ENCODE assay signal across 1 cellular context in the genomic region with DNA sequence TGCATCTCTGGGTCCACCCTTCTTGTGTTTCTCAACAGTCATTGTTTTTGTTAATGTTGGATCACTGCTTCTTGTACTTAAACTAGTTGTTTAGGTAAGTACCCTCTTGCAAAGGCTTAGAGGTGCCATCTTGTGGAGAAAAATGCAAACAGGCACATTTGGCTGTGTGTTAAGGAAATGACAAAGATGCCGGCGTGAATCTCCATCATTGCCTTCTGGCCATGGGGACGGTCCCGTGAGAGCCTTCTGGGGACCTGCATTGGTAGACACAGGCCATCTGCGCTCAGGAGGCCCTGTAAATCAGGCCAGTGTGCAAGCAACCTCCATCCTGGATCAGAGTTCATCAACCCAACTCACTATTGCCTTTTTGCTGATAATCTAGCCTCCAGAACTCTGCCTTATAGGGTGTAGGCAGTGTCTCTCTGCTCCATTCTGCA.
TF ChIP-seq lines count a peak whose summit lies in the region.

No MANE protein-coding gene starts in this region.

TF ChIP-seq in HepG2, 621 proteins besides CTCF, POLR2A, EP300 and RAD21 (continued from another document and continues in another):
- TF ChIP-seq, protein P1, sequence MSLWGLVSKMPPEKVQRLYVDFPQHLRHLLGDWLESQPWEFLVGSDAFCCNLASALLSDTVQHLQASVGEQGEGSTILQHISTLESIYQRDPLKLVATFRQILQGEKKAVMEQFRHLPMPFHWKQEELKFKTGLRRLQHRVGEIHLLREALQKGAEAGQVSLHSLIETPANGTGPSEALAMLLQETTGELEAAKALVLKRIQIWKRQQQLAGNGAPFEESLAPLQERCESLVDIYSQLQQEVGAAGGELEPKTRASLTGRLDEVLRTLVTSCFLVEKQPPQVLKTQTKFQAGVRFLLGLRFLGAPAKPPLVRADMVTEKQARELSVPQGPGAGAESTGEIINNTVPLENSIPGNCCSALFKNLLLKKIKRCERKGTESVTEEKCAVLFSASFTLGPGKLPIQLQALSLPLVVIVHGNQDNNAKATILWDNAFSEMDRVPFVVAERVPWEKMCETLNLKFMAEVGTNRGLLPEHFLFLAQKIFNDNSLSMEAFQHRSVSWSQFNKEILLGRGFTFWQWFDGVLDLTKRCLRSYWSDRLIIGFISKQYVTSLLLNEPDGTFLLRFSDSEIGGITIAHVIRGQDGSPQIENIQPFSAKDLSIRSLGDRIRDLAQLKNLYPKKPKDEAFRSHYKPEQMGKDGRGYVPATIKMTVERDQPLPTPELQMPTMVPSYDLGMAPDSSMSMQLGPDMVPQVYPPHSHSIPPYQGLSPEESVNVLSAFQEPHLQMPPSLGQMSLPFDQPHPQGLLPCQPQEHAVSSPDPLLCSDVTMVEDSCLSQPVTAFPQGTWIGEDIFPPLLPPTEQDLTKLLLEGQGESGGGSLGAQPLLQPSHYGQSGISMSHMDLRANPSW (CRISPR knock-in tag; IDR thresholded peaks at IDR 0.05; ENCODE audit: borderline replicate concordance): no peak
- TF ChIP-seq BCL6 (CRISPR knock-in tag; IDR thresholded peaks at IDR 0.05) (0 out of 2 replicates have a peak, but pooled peaks have one; percentile 8), ASH2L (IDR thresholded peaks at IDR 0.05; ENCODE audit: insufficient read length, low read depth, low read length) (no peak), ETS1 (CRISPR knock-in tag; IDR thresholded peaks at IDR 0.05) (no peak), ZNF713 (CRISPR knock-in tag; IDR thresholded peaks at IDR 0.05) (no peak), ZSCAN29 (CRISPR knock-in tag; conservative IDR thresholded peaks at IDR 0.05) (no peak), PRDM10 (CRISPR knock-in tag; IDR thresholded peaks at IDR 0.05; ENCODE audit: low read depth) (no peak), GABPB1 (CRISPR knock-in tag; IDR thresholded peaks at IDR 0.05) (no peak), ZNF776 (CRISPR knock-in tag; IDR thresholded peaks at IDR 0.05) (no peak), ELF3 (CRISPR knock-in tag; IDR thresholded peaks at IDR 0.05) (0 out of 2 replicates have a peak, but pooled peaks have one; percentile 22), ZFP36L1 (CRISPR knock-in tag; IDR thresholded peaks at IDR 0.05) (no peak), ZNF430 (CRISPR knock-in tag; IDR thresholded peaks at IDR 0.05) (0 out of 2 replicates have a peak, but pooled peaks have one; percentile 34), ZNF652 (CRISPR knock-in tag; IDR thresholded peaks at IDR 0.05; ENCODE audit: borderline replicate concordance, low read depth) (0 out of 2 replicates have a peak, but pooled peaks have one; percentile 18), ZNF850 (CRISPR knock-in tag; conservative IDR thresholded peaks at IDR 0.05) (no peak), GATAD2A (CRISPR knock-in tag; IDR thresholded peaks at IDR 0.05) (no peak), SP140L (CRISPR knock-in tag; IDR thresholded peaks at IDR 0.05; ENCODE audit: borderline replicate concordance) (no peak), FOXA1 (IDR thresholded peaks at IDR 0.05) (no peak), FOXA1 (CRISPR knock-in tag; IDR thresholded peaks at IDR 0.05) (no peak), ZNF839 (CRISPR knock-in tag; IDR thresholded peaks at IDR 0.05; ENCODE audit: borderline replicate concordance) (no peak), TERF1 (CRISPR knock-in tag; IDR thresholded peaks at IDR 0.05) (no peak)
- TF ChIP-seq, protein P2, sequence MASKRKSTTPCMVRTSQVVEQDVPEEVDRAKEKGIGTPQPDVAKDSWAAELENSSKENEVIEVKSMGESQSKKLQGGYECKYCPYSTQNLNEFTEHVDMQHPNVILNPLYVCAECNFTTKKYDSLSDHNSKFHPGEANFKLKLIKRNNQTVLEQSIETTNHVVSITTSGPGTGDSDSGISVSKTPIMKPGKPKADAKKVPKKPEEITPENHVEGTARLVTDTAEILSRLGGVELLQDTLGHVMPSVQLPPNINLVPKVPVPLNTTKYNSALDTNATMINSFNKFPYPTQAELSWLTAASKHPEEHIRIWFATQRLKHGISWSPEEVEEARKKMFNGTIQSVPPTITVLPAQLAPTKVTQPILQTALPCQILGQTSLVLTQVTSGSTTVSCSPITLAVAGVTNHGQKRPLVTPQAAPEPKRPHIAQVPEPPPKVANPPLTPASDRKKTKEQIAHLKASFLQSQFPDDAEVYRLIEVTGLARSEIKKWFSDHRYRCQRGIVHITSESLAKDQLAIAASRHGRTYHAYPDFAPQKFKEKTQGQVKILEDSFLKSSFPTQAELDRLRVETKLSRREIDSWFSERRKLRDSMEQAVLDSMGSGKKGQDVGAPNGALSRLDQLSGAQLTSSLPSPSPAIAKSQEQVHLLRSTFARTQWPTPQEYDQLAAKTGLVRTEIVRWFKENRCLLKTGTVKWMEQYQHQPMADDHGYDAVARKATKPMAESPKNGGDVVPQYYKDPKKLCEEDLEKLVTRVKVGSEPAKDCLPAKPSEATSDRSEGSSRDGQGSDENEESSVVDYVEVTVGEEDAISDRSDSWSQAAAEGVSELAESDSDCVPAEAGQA (IDR thresholded peaks at IDR 0.05; ENCODE audit: low read depth): no peak
- TF ChIP-seq, protein P2 (CRISPR knock-in tag; IDR thresholded peaks at IDR 0.05; ENCODE audit: borderline replicate concordance): no peak
- TF ChIP-seq, protein P3, sequence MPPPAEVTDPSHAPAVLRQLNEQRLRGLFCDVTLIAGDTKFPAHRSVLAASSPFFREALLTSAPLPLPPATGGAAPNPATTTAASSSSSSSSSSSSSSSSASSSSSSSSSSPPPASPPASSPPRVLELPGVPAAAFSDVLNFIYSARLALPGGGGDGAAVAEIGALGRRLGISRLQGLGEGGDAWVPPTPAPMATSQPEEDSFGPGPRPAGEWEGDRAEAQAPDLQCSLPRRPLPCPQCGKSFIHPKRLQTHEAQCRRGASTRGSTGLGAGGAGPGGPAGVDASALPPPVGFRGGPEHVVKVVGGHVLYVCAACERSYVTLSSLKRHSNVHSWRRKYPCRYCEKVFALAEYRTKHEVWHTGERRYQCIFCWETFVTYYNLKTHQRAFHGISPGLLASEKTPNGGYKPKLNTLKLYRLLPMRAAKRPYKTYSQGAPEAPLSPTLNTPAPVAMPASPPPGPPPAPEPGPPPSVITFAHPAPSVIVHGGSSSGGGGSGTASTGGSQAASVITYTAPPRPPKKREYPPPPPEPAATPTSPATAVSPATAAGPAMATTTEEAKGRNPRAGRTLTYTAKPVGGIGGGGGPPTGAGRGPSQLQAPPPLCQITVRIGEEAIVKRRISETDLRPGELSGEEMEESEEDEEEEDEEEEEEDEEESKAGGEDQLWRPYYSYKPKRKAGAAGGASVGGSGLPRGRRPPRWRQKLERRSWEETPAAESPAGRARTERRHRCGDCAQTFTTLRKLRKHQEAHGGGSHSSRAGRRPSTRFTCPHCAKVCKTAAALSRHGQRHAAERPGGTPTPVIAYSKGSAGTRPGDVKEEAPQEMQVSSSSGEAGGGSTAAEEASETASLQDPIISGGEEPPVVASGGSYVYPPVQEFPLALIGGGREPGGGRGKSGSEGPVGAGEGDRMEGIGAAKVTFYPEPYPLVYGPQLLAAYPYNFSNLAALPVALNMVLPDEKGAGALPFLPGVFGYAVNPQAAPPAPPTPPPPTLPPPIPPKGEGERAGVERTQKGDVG (CRISPR knock-in tag; IDR thresholded peaks at IDR 0.05; ENCODE audit: borderline replicate concordance): no peak
- TF ChIP-seq, protein P4, sequence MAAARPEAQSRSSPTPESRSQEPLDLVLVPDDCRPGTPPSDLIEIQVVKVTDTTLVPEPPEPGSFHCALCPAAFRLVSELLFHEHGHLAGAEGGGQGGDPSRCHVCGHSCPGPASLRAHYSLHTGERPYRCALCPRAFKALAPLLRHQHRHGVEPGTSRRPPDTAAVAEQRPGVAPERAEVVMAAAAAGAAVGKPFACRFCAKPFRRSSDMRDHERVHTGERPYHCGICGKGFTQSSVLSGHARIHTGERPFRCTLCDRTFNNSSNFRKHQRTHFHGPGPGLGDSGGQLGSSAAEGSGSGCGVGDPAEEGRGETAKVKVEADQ (CRISPR knock-in tag; IDR thresholded peaks at IDR 0.05; ENCODE audit: borderline replicate concordance): peak; percentile 57; the same call in 1 of the 2 replicates
- TF ChIP-seq, protein P5, sequence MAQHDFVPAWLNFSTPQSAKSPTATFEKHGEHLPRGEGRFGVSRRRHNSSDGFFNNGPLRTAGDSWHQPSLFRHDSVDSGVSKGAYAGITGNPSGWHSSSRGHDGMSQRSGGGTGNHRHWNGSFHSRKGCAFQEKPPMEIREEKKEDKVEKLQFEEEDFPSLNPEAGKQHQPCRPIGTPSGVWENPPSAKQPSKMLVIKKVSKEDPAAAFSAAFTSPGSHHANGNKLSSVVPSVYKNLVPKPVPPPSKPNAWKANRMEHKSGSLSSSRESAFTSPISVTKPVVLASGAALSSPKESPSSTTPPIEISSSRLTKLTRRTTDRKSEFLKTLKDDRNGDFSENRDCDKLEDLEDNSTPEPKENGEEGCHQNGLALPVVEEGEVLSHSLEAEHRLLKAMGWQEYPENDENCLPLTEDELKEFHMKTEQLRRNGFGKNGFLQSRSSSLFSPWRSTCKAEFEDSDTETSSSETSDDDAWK (CRISPR knock-in tag; IDR thresholded peaks at IDR 0.05): no peak
- TF ChIP-seq, protein P6, sequence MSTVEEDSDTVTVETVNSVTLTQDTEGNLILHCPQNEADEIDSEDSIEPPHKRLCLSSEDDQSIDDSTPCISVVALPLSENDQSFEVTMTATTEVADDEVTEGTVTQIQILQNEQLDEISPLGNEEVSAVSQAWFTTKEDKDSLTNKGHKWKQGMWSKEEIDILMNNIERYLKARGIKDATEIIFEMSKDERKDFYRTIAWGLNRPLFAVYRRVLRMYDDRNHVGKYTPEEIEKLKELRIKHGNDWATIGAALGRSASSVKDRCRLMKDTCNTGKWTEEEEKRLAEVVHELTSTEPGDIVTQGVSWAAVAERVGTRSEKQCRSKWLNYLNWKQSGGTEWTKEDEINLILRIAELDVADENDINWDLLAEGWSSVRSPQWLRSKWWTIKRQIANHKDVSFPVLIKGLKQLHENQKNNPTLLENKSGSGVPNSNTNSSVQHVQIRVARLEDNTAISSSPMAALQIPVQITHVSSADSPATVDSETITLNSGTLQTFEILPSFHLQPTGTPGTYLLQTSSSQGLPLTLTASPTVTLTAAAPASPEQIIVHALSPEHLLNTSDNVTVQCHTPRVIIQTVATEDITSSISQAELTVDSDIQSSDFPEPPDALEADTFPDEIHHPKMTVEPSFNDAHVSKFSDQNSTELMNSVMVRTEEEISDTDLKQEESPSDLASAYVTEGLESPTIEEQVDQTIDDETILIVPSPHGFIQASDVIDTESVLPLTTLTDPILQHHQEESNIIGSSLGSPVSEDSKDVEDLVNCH (CRISPR knock-in tag; IDR thresholded peaks at IDR 0.05): no peak
